Comparison of ENCODE assay signal across 8 cellular contexts in the genomic region with DNA sequence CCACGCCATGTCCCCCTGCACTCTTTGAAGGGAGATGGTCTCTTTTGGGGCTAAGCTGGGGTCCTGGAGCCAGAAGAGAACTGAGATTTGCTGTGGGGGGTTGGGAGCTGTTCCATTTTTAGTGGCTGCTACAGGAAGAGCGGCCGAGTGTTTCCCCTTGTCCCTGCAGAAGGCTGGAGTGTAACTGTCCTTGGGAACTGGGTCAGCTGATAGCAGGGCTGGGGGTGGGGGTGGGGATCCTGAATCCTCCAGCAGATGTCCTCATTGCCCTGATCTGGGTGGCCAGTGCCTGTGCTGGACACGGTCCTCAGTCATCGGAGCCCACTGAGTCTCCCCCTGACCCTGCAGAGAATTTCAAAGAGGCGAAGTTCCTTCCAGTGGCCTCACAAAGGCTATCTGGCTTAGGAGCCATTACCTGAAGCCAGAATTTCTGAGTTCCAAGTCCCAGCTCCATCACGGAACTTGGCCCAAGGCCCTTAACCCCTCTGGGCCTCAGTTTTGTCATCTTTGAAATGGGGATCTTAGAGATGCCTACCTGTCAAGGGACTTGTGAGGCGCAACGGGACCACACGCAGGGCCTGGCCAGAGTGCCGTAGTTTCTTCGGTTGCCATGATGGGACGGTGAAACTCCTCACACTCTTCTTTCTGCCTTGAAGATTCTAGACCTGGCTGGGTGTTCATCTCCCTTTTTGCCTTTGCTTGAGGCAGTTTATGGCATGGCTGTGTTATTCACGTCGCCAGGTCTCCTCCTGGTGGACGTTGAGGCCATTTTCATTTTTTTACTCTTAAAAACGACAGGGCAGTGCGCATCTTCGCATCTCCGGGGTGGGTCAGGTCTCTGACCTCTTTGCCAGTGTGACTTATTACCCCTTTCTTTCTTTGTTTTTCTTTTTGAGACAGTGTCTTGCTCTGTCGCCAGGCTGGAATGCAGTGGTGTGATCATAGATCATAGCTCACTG. TPM values are rescaled to one million over a fixed set of nuclear protein-coding genes. Genes with fewer than 3 reads are reported as not detected.
A peak's percentile ranks its signal among the peaks of the same experiment; 100 is the strongest.
DNase-seq lines count a peak whose midpoint lies in the region; ATAC-seq and TF ChIP-seq lines count a peak whose summit lies in the region.

No MANE protein-coding gene starts in this region.

- H3K27me3 Mint-ChIP-seq in dendritic cell treated with granulocyte-macrophage colony-stimulating factor and Interleukin-4, amounts not matched to agents 40 ng/mL and 50 ng/mL, for 4 days, result no peaks in the 10 kb centered on the region

- H3K27ac ChIP-seq in lower lobe of right lung (peak overlapping the region; percentile 58), upper lobe of left lung (peak overlapping the region; percentile 32 to 83 (median 77))

- peaks cover 52% of the 10 kb centered on the region for H3K4me1 Mint-ChIP-seq in dendritic cell treated with granulocyte-macrophage colony-stimulating factor and Interleukin-4, amounts not matched to agents 40 ng/mL and 50 ng/mL, for 4 days (ENCODE audit: low read depth)

- 65 to 74% methylated on average over 18 to 21 of the region's 21 CpGs for WGBS in upper lobe of left lung, 2 donors

- H3K36me3 ChIP-seq in lower lobe of right lung (peaks cover 33% of the 10 kb centered on the region), upper lobe of left lung (peaks cover 12 to 44% (median 26%) of the 10 kb centered on the region in 4 donors)

- H3K9me3 ChIP-seq in lower lobe of right lung (no peaks in the 10 kb centered on the region), upper lobe of left lung (no peaks in the 10 kb centered on the region)

- TF ChIP-seq CTCF in AG09319 (IDR thresholded peaks at IDR 0.05; ENCODE audit: low read depth, low read length), result peak; percentile 32
- no peak for TF ChIP-seq CTCF in lower lobe of right lung (IDR thresholded peaks at IDR 0.05)
- peak in 3 of 6 experiments; percentile 12 to 39 (median 25) for TF ChIP-seq CTCF in upper lobe of left lung (IDR thresholded peaks at IDR 0.05)

- H3K27ac Mint-ChIP-seq in dendritic cell treated with granulocyte-macrophage colony-stimulating factor and Interleukin-4, amounts not matched to agents 40 ng/mL and 50 ng/mL, for 4 days, result peak overlapping the region; percentile 79

- no peak overlapping the region for H3K4me3 Mint-ChIP-seq in dendritic cell treated with granulocyte-macrophage colony-stimulating factor and Interleukin-4, amounts not matched to agents 40 ng/mL and 50 ng/mL, for 4 days

- H3K36me3 Mint-ChIP-seq in dendritic cell treated with granulocyte-macrophage colony-stimulating factor and Interleukin-4, amounts not matched to agents 40 ng/mL and 50 ng/mL, for 4 days (ENCODE audit: low read depth), result peaks cover 99% of the 10 kb centered on the region

- intact Hi-C loops in dendritic cell treated with granulocyte-macrophage colony-stimulating factor and Interleukin-4, amounts not matched to agents 40 ng/mL and 50 ng/mL, for 4 days (cut with micrococcal nuclease), result no loop called here
- intact Hi-C loops in lower lobe of right lung (cut with DNase I), result no loop called here

- no peak for DNase-seq in AG09319 (ENCODE audit: extremely low read depth, low read depth)
- peak; percentile 47 for DNase-seq in M059J (ENCODE audit: low read depth)
- DNase-seq in lower lobe of right lung, result no peak
- DNase-seq in upper lobe of left lung, result peak in 1 of 2 donors; percentile 70

- no peaks in the 10 kb centered on the region for H3K9me3 Mint-ChIP-seq in dendritic cell treated with granulocyte-macrophage colony-stimulating factor and Interleukin-4, amounts not matched to agents 40 ng/mL and 50 ng/mL, for 4 days

- H3K27me3 ChIP-seq in lower lobe of right lung (ENCODE audit: low read depth), result no peaks in the 10 kb centered on the region
- H3K27me3 ChIP-seq in upper lobe of left lung, result no peaks in the 10 kb centered on the region

- TF ChIP-seq EP300 in upper lobe of left lung (IDR thresholded peaks at IDR 0.05), result no peak

- no peak overlapping the region for H3K4me3 ChIP-seq in lower lobe of right lung
- H3K4me3 ChIP-seq in upper lobe of left lung, result no peak overlapping the region

- TF ChIP-seq POLR2A in upper lobe of left lung (IDR thresholded peaks at IDR 0.05), result no peak

- ATAC-seq in lower lobe of right lung (peak; percentile 45 to 55), upper lobe of left lung (ENCODE audit: low FRiP score in 2 of 2) (peak in 1 of 2 donors; percentile 69), GM18517 (IDR thresholded peaks at IDR 0.05; ENCODE audit: unreplicated experiment) (no peak), HG02798 (IDR thresholded peaks at IDR 0.05; ENCODE audit: poor library complexity, unreplicated experiment) (no peak), GM18909 (IDR thresholded peaks at IDR 0.05; ENCODE audit: poor library complexity, unreplicated experiment) (no peak)

- H3K4me1 ChIP-seq in lower lobe of right lung (peaks cover 57% of the 10 kb centered on the region), upper lobe of left lung (peaks cover 45 to 65% (median 58%) of the 10 kb centered on the region in 4 donors)

RNA-seq across cellular contexts. Expression of gene DNM2, which starts 51.9 kb away (rescaled TPM):
- total RNA-seq in M059J (2014; rRNA removed; shearing (Covaris generic)), result 49.9 and 91.8 TPM in 2 replicates
- total RNA-seq in lower lobe of right lung (282 TPM), upper lobe of left lung (100 to 1,000 TPM; 238 to 744 (median 318) TPM)

Comparison
In these comparisons a context has a peak if more than half of its experiments do, and no peak if none do; other contexts are left out.
1. ATAC-seq: peak in lower lobe of right lung (2 of 2); none in GM18517 (single experiment), HG02798 (single experiment) and GM18909 (single experiment).